Comparison of ENCODE assay signal across 17 cellular contexts in genomic region chr2:96945011-96945410, GRCh38. TPM values are rescaled to one million over a fixed set of nuclear protein-coding genes. Genes with fewer than 3 reads are reported as not detected.
DNase-seq lines count a peak whose midpoint lies in the region; ATAC-seq lines count a peak whose summit lies in the region.
"Had no signal": no experiment of that assay in that cellular context is flagged by ENCODE, and none has a peak within 500 bp of the region (broad histone marks: within the 10 kb centered on the region; RNA-seq: fewer than 3 reads in every experiment).

No MANE protein-coding gene starts in this region.

- no peaks in the 10 kb centered on the region for H3K79me1 ChIP-seq in neuronal stem cell (ENCODE audit: low read depth, low read length)

- H3K4me3 ChIP-seq in neuronal stem cell (ENCODE audit: low read length in 2 of 2): no peak overlapping the region
- H3K4me3 ChIP-seq: esophagus muscularis mucosa, SJSA1, tibial artery had no signal

- no CpG with 5 or more reads among the region's 6 CpGs for WGBS in neuronal stem cell (ENCODE audit: extremely low coverage in 2 of 2, insufficient read length in 2 of 2, insufficient replicate concordance in 1 of 2), 2 donors

- no peak overlapping the region for H3K18ac ChIP-seq in neuronal stem cell (ENCODE audit: low read length)

- no peak overlapping the region for H3K14ac ChIP-seq in neuronal stem cell (ENCODE audit: low read length)

- no peak overlapping the region for H3K4me2 ChIP-seq in neuronal stem cell (ENCODE audit: insufficient read depth, low read length, poor library complexity, severe bottlenecking)

- no peak for ATAC-seq in HG03378 (IDR thresholded peaks at IDR 0.05; ENCODE audit: unreplicated experiment)
- ATAC-seq: left lobe of liver; naive thymus-derived CD8-positive, alpha-beta T cell had no signal

- no peak overlapping the region for H4K91ac ChIP-seq in neuronal stem cell (ENCODE audit: low read depth, low read length, poor library complexity)

- H3K4me1 ChIP-seq in neuronal stem cell (ENCODE audit: control insufficient read depth in 2 of 2, insufficient read depth in 1 of 2, low read depth in 1 of 2, low read length in 2 of 2): peaks cover 0 to 2% of the 10 kb centered on the region in 2 donors
- H3K4me1 ChIP-seq: SJSA1, tibial artery had no signal

- H4K8ac ChIP-seq in neuronal stem cell (ENCODE audit: low read depth, low read length): no peak overlapping the region

- H2BK5ac ChIP-seq in neuronal stem cell (ENCODE audit: low read length): no peak overlapping the region

- in situ Hi-C loops in G401 (cut with HindIII; ENCODE audit: low sequenced_read_pairs): no loop called here

- no peaks in the 10 kb centered on the region for H3K9me3 ChIP-seq in neuronal stem cell (replicated peaks in 1 of 2; ENCODE audit: control insufficient read depth in 2 of 2, insufficient read depth in 1 of 2, low read depth in 1 of 2, low read length in 2 of 2)
- H3K9me3 ChIP-seq: SJSA1, tibial artery had no signal

- H2AFZ ChIP-seq in neuronal stem cell (ENCODE audit: low read length): no peak overlapping the region

- H3K27me3 ChIP-seq in neuronal stem cell (ENCODE audit: control insufficient read depth in 3 of 3, insufficient read depth in 3 of 3, low read depth in 1 of 3, low read length in 3 of 3): peaks cover 0 to 31% (median under 1%) of the 10 kb centered on the region in 3 experiments
- H3K27me3 ChIP-seq: esophagus muscularis mucosa had no signal

- no peak overlapping the region for H2AK5ac ChIP-seq in neuronal stem cell (ENCODE audit: low read depth, low read length)

- no peak overlapping the region for H3K4ac ChIP-seq in neuronal stem cell (ENCODE audit: low read length)

- peak overlapping the region; percentile 13 for H3K9ac ChIP-seq in neuronal stem cell (ENCODE audit: low read depth, low read length, poor library complexity)

- H2BK120ac ChIP-seq in neuronal stem cell (ENCODE audit: low read depth, low read length): no peak overlapping the region

- H3K27ac ChIP-seq in neuronal stem cell (replicated peaks; ENCODE audit: low read length): no peak overlapping the region
- H3K27ac ChIP-seq: esophagus muscularis mucosa, SJSA1, tibial artery had no signal

- H2BK12ac ChIP-seq in neuronal stem cell (ENCODE audit: low read length): no peak overlapping the region

- H3K23ac ChIP-seq in neuronal stem cell (ENCODE audit: low read depth, low read length, poor library complexity): no peak overlapping the region

- no peaks in the 10 kb centered on the region for H3K36me3 ChIP-seq in neuronal stem cell (replicated peaks in 1 of 2; ENCODE audit: control insufficient read depth in 2 of 2, insufficient read depth in 2 of 2, low read length in 2 of 2)
- H3K36me3 ChIP-seq: esophagus muscularis mucosa, SJSA1, tibial artery had no signal

- peak; percentile 69 for DNase-seq in G401 (ENCODE audit: low spot score)
- peak; percentile 69 for DNase-seq in NCI-H1105 treated with DMSO at 0.1 percent for 48 hours (lab: John Stamatoyannopoulos, UW)
- peak; percentile 64 for DNase-seq in NCI-H82 treated with DMSO at 0.1 percent for 48 hours (lab: John Stamatoyannopoulos, UW; ENCODE audit: unreplicated experiment)
- DNase-seq in neuronal stem cell (ENCODE audit: low spot score): no peak
- no peak for DNase-seq in stimulated activated naive CD4-positive, alpha-beta T cell treated with Interleukin-2 at 50 U/mL for 16 hours (lab: John Stamatoyannopoulos, UW)
- DNase-seq in activated T-cell treated with anti-CD3 and anti-CD28 coated beads, Interleukin-2, amount 50 U/mL, for 1 hour: no peak
- DNase-seq: hippocampal formation; NK-92 treated with Interleukin-12 subunit alpha and Interleukin-12 subunit beta, amount 100 ng/mL, for 24 hours; tibial artery had no signal

- H2BK15ac ChIP-seq in neuronal stem cell (ENCODE audit: low read length): no peak overlapping the region

RNA-seq across cellular contexts. Expression of gene FAM178B, which starts 41.4 kb away (rescaled TPM):
- not detected in 2 replicates for total RNA-seq in G401 (2014; rRNA removed; shearing (Covaris generic))
- polyA plus RNA-seq in neuronal stem cell (2013, experiment 1 of 2): 1.0 TPM
- 1.0 TPM for polyA plus RNA-seq in neuronal stem cell (2013, experiment 2 of 2)
- total RNA-seq: activated T-helper 2 cell treated with anti-CD3 and anti-CD28 coated beads, Interferon-gamma antibody, Interleukin-2, Interleukin-4, amounts not matched to agents 10 μg/mL and 5 μg/mL and 100 μg/mL, durations not matched to agents 14 hours and 24 hours and 36 hours; M059J; pulmonary artery endothelial cell; SJSA1 had no signal

Comparison
In these comparisons a context has a peak if more than half of its experiments do, and no peak if none do; other contexts are left out.
1. DNase-seq: peak in G401 (single experiment), NCI-H1105 treated with DMSO at 0.1 percent for 48 hours (single experiment) and NCI-H82 treated with DMSO at 0.1 percent for 48 hours (single experiment); none in neuronal stem cell (single experiment), stimulated activated naive CD4-positive, alpha-beta T cell treated with Interleukin-2 at 50 U/mL for 16 hours (single experiment) and activated T-cell treated with anti-CD3 and anti-CD28 coated beads, Interleukin-2, amount 50 U/mL, for 1 hour (single experiment).